ENCODE assay signal across 10 cellular contexts in genomic region chr19:47419037-47419783, GRCh38. TPM values are rescaled to one million over a fixed set of nuclear protein-coding genes. Genes with fewer than 3 reads are reported as not detected.
A peak's percentile ranks its signal among the peaks of the same experiment; 100 is the strongest.
DNase-seq lines count a peak whose midpoint lies in the region; ATAC-seq, FAIRE-seq and TF ChIP-seq lines count a peak whose summit lies in the region.
"Had no signal": no experiment of that assay in that cellular context is flagged by ENCODE, and none has a peak within 500 bp of the region (broad histone marks: within the 10 kb centered on the region; RNA-seq: fewer than 3 reads in every experiment).

TSS of gene MEIS3 (minus strand) at chr19:47419527. CDS start at chr19:47419081, 446 bp downstream.

- 2 to 6% methylated on average over 9 to 14 of the region's 69 CpGs for WGBS in transverse colon (ENCODE audit: low coverage in 1 of 2), 2 donors

- no peak within 1 kb of the TSS for H3K4me3 Mint-ChIP-seq in activated CD8-positive, alpha-beta memory T cell treated with anti-CD3 and anti-CD28 coated beads, Interleukin-2, amount 10 ng/mL, durations not matched to agents 7 days and 5 days

- TF ChIP-seq CTCF in astrocyte of the spinal cord (IDR thresholded peaks at IDR 0.05; ENCODE audit: low read depth, low read length), result no peak
- no peak for TF ChIP-seq CTCF in transverse colon (IDR thresholded peaks at IDR 0.05)
- TF ChIP-seq CTCF in mucosa of descending colon (IDR thresholded peaks at IDR 0.05), result no peak

- no peak for TF ChIP-seq POLR2A in transverse colon (IDR thresholded peaks at IDR 0.05)

- H3K27ac Mint-ChIP-seq in activated CD8-positive, alpha-beta memory T cell treated with anti-CD3 and anti-CD28 coated beads, Interleukin-2, amount 10 ng/mL, durations not matched to agents 7 days and 5 days, result no peak within 1 kb of the TSS

- peaks cover 87% of the 10 kb centered on the region for H3K27me3 ChIP-seq in transverse colon

- CTCF ChIA-PET in activated CD8-positive, alpha-beta memory T cell treated with anti-CD3 and anti-CD28 coated beads, Interleukin-2, amount 10 ng/mL, durations not matched to agents 7 days and 5 days (lab: Charles Lee), result interaction anchor here (1.0 kb wide), 1 partner anchor 65 kb away, joined by 4 read pairs; the partner anchor contains the start of gene KPTN

- peaks cover 0 to 4% (median 1%) of the 10 kb centered on the region in 4 donors for H3K4me1 ChIP-seq in transverse colon
- H3K4me1 ChIP-seq in mucosa of descending colon (ENCODE audit: low read depth), result no peaks in the 10 kb centered on the region

- H3K9me3 Mint-ChIP-seq in activated CD8-positive, alpha-beta memory T cell treated with anti-CD3 and anti-CD28 coated beads, Interleukin-2, amount 10 ng/mL, durations not matched to agents 7 days and 5 days (ENCODE audit: low read depth), result no peaks in the 10 kb centered on the region

- FAIRE-seq in HTR-8/SVneo (lab: Jason Lieb, UNC), result no peak

- ATAC-seq in activated CD8-positive, alpha-beta memory T cell treated with anti-CD3 and anti-CD28 coated beads, Interleukin-2, amount 10 ng/mL, durations not matched to agents 7 days and 5 days, result peak; percentile 38
- ATAC-seq in mucosa of descending colon, result no peak

- H3K9me3 ChIP-seq in transverse colon (no peaks in the 10 kb centered on the region), mucosa of descending colon (no peaks in the 10 kb centered on the region)

- peaks cover 6% of the 10 kb centered on the region for H3K4me1 Mint-ChIP-seq in activated CD8-positive, alpha-beta memory T cell treated with anti-CD3 and anti-CD28 coated beads, Interleukin-2, amount 10 ng/mL, durations not matched to agents 7 days and 5 days

- TF ChIP-seq EP300 in transverse colon (IDR thresholded peaks at IDR 0.05; ENCODE audit: low read depth), result no peak

- no peak for DNase-seq in activated CD8-positive, alpha-beta memory T cell treated with anti-CD3 and anti-CD28 coated beads, Interleukin-2, amount 10 ng/mL, durations not matched to agents 7 days and 5 days
- no peak for DNase-seq in activated CD8-positive, alpha-beta memory T cell treated with anti-CD3 and anti-CD28 coated beads, Interleukin-2, amount 50 U/mL, for 4 hours
- DNase-seq in astrocyte of the spinal cord (ENCODE audit: low read depth, low spot score) (no peak), left kidney (ENCODE audit: low read depth, low spot score) (peak; percentile 53), transverse colon (no peak), HTR-8/SVneo (ENCODE audit: insufficient read length, low spot score) (no peak), NCI-H2029 treated with DMSO at 0.1 percent for 48 hours (lab: John Stamatoyannopoulos, UW) (no peak), mucosa of descending colon (no peak)
- DNase-seq: GF-D8 had no signal

- peaks cover 1% of the 10 kb centered on the region for H3K36me3 Mint-ChIP-seq in activated CD8-positive, alpha-beta memory T cell treated with anti-CD3 and anti-CD28 coated beads, Interleukin-2, amount 10 ng/mL, durations not matched to agents 7 days and 5 days

- H3K27me3 Mint-ChIP-seq in activated CD8-positive, alpha-beta memory T cell treated with anti-CD3 and anti-CD28 coated beads, Interleukin-2, amount 10 ng/mL, durations not matched to agents 7 days and 5 days, result peaks cover 82% of the 10 kb centered on the region

- peak within 1 kb of the TSS; percentile 37 for H3K4me3 ChIP-seq in astrocyte of the spinal cord (ENCODE audit: low read depth, low read length)
- peak within 1 kb of the TSS; percentile 25 to 56 (median 39) for H3K4me3 ChIP-seq in transverse colon
- H3K4me3 ChIP-seq in mucosa of descending colon, result no peak within 1 kb of the TSS

- H3K27ac ChIP-seq in transverse colon, result peak within 1 kb of the TSS in 2 of 4 donors; percentile 4 to 9
- H3K27ac ChIP-seq: VCaP had no signal

- H3K36me3 ChIP-seq in transverse colon (no peaks in the 10 kb centered on the region), mucosa of descending colon (ENCODE audit: low read depth) (no peaks in the 10 kb centered on the region)

- intact Hi-C loops in transverse colon (cut with DNase I; ENCODE audit: low total_unique reads) (no loop called here), mucosa of descending colon (cut with DNase I, micrococcal nuclease) (no loop called here)

- in situ Hi-C loops in astrocyte of the spinal cord (cut with HindIII; ENCODE audit: low sequenced_read_pairs), result no loop called here
- in situ Hi-C loops in transverse colon (cut with MboI; ENCODE audit: low pct_ligation_motif_present in 1 of 4, low pct_unique_long_range_greater_than_20kb in 1 of 4, low sequenced_read_pairs in 3 of 4), result loop anchor here in 1 of 4 donors (25.0 kb wide), 1 partner anchor 132 kb away; no protein-coding TSS in a partner anchor

RNA-seq across cellular contexts. Expression of gene MEIS3, which starts in this region (rescaled TPM):
- total RNA-seq in activated CD8-positive, alpha-beta memory T cell treated with anti-CD3 and anti-CD28 coated beads, Interleukin-2, amount 10 ng/mL, durations not matched to agents 7 days and 5 days, result not detected
- total RNA-seq in transverse colon (10 to 100 TPM in 1 of 4 donors, 1 to 10 TPM in 2, not detected in 1; 2.3 to 56.5 (median 7.1) TPM), mucosa of descending colon (10 to 100 TPM in 1 of 3 donors, 1 to 10 TPM in 2; 2.1 to 11.6 (median 4.2) TPM)

Comparison
In these comparisons a context has a peak if more than half of its experiments do, and no peak if none do; other contexts are left out.
1. Peak in ATAC-seq in activated CD8-positive, alpha-beta memory T cell treated with anti-CD3 and anti-CD28 coated beads, Interleukin-2, amount 10 ng/mL, durations not matched to agents 7 days and 5 days; RNA of the gene not detected or under 1 TPM.